1 cellular context compared by ENCODE assay signal in genomic region chr5:146018461-146019375, GRCh38.
TF ChIP-seq lines count a peak whose summit lies in the region.

No MANE protein-coding gene starts in this region.

TF ChIP-seq in A549, 52 proteins besides CTCF, POLR2A, EP300 and RAD21 (continued from another document):
- no peak for TF ChIP-seq BCL3 (IDR thresholded peaks at IDR 0.05)
